In the genomic region with DNA sequence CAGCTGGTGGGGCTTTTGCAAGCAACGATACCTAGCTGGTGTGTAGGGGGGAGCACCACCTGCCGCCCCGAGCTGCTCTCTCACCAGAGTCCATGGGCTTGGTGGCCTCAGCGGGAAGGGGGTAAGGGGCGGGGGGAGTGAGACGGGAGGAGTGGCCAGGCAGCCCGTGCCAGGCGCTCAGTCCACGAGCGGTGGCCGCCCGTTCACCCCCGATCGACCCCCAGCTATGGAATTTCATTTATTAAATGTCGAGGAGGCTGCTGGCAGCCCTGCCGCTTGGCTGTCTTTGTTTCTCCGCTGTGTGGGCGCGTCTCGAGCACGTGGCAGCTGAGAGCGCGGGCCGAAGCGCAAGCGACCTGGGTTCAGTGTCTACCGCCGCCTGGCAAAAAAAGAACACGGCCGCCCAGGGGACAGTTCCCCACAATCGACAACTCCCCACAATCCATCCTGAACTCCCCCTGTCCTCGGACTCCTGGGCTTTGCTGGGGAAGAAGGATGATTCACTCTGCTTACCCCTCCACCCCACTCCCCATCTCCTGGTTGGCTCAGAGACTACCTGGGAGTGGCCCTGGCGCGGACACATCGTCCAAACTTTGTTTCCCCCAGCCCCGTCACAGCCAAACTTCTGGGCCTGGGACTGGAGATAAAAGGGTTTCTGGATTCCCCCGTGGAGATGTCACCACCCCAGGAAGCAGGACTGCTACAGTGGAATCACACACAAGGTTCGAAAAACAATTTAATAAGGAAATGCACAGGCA, we compare ENCODE assay signal across 8 cellular contexts. TPM values are rescaled to one million over a fixed set of nuclear protein-coding genes. Genes with fewer than 3 reads are reported as not detected.
DNase-seq lines count a peak whose midpoint lies in the region; ATAC-seq and TF ChIP-seq lines count a peak whose summit lies in the region.

No MANE protein-coding gene starts in this region.

- H3K9ac ChIP-seq in ES-I3 (ENCODE audit: low read depth, low read length) = peak overlapping the region; percentile 69

- no peaks in the 10 kb centered on the region for H3K36me3 Mint-ChIP-seq in activated CD4-positive, alpha-beta memory T cell treated with anti-CD3 and anti-CD28 coated beads, Interleukin-2, amount 10 ng/mL, durations not matched to agents 7 days and 5 days (ENCODE audit: low read depth)
- no peaks in the 10 kb centered on the region for H3K36me3 Mint-ChIP-seq in nephron (ENCODE audit: low read depth)

- POLR2A ChIA-PET in activated CD4-positive, alpha-beta memory T cell treated with anti-CD3 and anti-CD28 coated beads, Interleukin-2, amount 10 ng/mL, durations not matched to agents 7 days and 5 days (lab: Charles Lee) = interaction anchor here (1.1 to 4.5 kb wide), 6 partner anchors 9 to 339 kb away, joined by 3 to 89 read pairs (median 9); partner anchors contain the start of genes ABHD15, SSH2 and TP53I13

- TF ChIP-seq CTCF in esophagus muscularis mucosa (IDR thresholded peaks at IDR 0.05) = no peak
- TF ChIP-seq CTCF in nephron (IDR thresholded peaks at IDR 0.05; ENCODE audit: unreplicated experiment in 3 of 3) = no peak

- TF ChIP-seq POLR2A in esophagus muscularis mucosa (IDR thresholded peaks at IDR 0.05; ENCODE audit: low read depth) = no peak

- H3K9me3 Mint-ChIP-seq in activated CD4-positive, alpha-beta memory T cell treated with anti-CD3 and anti-CD28 coated beads, Interleukin-2, amount 10 ng/mL, durations not matched to agents 7 days and 5 days = no peaks in the 10 kb centered on the region
- no peaks in the 10 kb centered on the region for H3K9me3 Mint-ChIP-seq in nephron

- H3K9me3 ChIP-seq in ES-I3 (ENCODE audit: control insufficient read depth, insufficient read depth, low read length) (no peaks in the 10 kb centered on the region), esophagus muscularis mucosa (no peaks in the 10 kb centered on the region)

- no peaks in the 10 kb centered on the region for H3K27me3 Mint-ChIP-seq in activated CD4-positive, alpha-beta memory T cell treated with anti-CD3 and anti-CD28 coated beads, Interleukin-2, amount 10 ng/mL, durations not matched to agents 7 days and 5 days
- H3K27me3 Mint-ChIP-seq in nephron (ENCODE audit: low read depth) = no peaks in the 10 kb centered on the region

- intact Hi-C loops in esophagus muscularis mucosa (cut with DNase I) = no loop called here

- DNase-seq in NCI-H1105 treated with DMSO at 0.1 percent for 48 hours (lab: John Stamatoyannopoulos, UW) (peak; percentile 73), esophagus muscularis mucosa (ENCODE audit: extremely low spot score) (no peak)
- no peak for DNase-seq in activated CD4-positive, alpha-beta memory T cell treated with anti-CD3 and anti-CD28 coated beads, Interleukin-2, amount 10 ng/mL, durations not matched to agents 7 days and 5 days

- peak overlapping the region; percentile 83 to 92 (median 86) for H3K27ac ChIP-seq in esophagus muscularis mucosa (replicated peaks in 1 of 4)

- TF ChIP-seq EP300 in esophagus muscularis mucosa (IDR thresholded peaks at IDR 0.05) = no peak

- H3K36me3 ChIP-seq in ES-I3 (ENCODE audit: insufficient read depth, low read length) (no peaks in the 10 kb centered on the region), esophagus muscularis mucosa (no peaks in the 10 kb centered on the region)

- CTCF ChIA-PET in activated CD4-positive, alpha-beta memory T cell treated with anti-CD3 and anti-CD28 coated beads, Interleukin-2, amount 10 ng/mL, durations not matched to agents 7 days and 5 days (lab: Charles Lee) = interaction anchor here (0.7 to 4.8 kb wide), 21 partner anchors 10 to 502 kb away, joined by 3 to 75 read pairs (median 4); partner anchors contain the start of genes ABHD15 and TP53I13

- H3K4me1 ChIP-seq in ES-I3 (ENCODE audit: insufficient read depth, low read length) (peaks cover 3% of the 10 kb centered on the region; the same call in 1 of the 2 replicates), esophagus muscularis mucosa (peaks cover 61 to 81% (median 73%) of the 10 kb centered on the region in 4 donors)

- peak overlapping the region; percentile 47 for H3K4me3 Mint-ChIP-seq in activated CD4-positive, alpha-beta memory T cell treated with anti-CD3 and anti-CD28 coated beads, Interleukin-2, amount 10 ng/mL, durations not matched to agents 7 days and 5 days
- peak overlapping the region; percentile 79 to 94 (median 92) for H3K4me3 Mint-ChIP-seq in nephron

- peak overlapping the region; percentile 38 to 99 (median 85) for H3K4me3 ChIP-seq in esophagus muscularis mucosa

- peaks cover 60% of the 10 kb centered on the region for H3K4me1 Mint-ChIP-seq in activated CD4-positive, alpha-beta memory T cell treated with anti-CD3 and anti-CD28 coated beads, Interleukin-2, amount 10 ng/mL, durations not matched to agents 7 days and 5 days
- H3K4me1 Mint-ChIP-seq in nephron = peaks cover 48% of the 10 kb centered on the region

- peak overlapping the region; percentile 59 for H3K27ac Mint-ChIP-seq in activated CD4-positive, alpha-beta memory T cell treated with anti-CD3 and anti-CD28 coated beads, Interleukin-2, amount 10 ng/mL, durations not matched to agents 7 days and 5 days
- peak overlapping the region; percentile 87 to 96 (median 93) for H3K27ac Mint-ChIP-seq in nephron

- H3K27me3 ChIP-seq in esophagus muscularis mucosa = no peaks in the 10 kb centered on the region

- ATAC-seq in GM18870 (IDR thresholded peaks at IDR 0.05; ENCODE audit: unreplicated experiment) (no peak), HG03469 (IDR thresholded peaks at IDR 0.05; ENCODE audit: unreplicated experiment) (no peak), GM19324 (IDR thresholded peaks at IDR 0.05; ENCODE audit: low FRiP score, unreplicated experiment) (no peak)

- 4% methylated on average over 21 of the region's 38 CpGs for WGBS in esophagus muscularis mucosa

RNA-seq across cellular contexts. Expression of gene GIT1, which starts 1.7 kb away (rescaled TPM):
- 10 to 100 TPM; 76.6 to 80.4 TPM for total RNA-seq in activated CD4-positive, alpha-beta memory T cell treated with anti-CD3 and anti-CD28 coated beads, Interleukin-2, amount 10 ng/mL, durations not matched to agents 7 days and 5 days
- total RNA-seq in esophagus muscularis mucosa = 10 to 100 TPM; 28.7 to 50.4 (median 39.9) TPM

RNA-seq across cellular contexts. Expression of gene ANKRD13B, which starts 1.8 kb away (rescaled TPM):
- total RNA-seq in activated CD4-positive, alpha-beta memory T cell treated with anti-CD3 and anti-CD28 coated beads, Interleukin-2, amount 10 ng/mL, durations not matched to agents 7 days and 5 days = 10 to 100 TPM; 11.3 to 13.6 TPM
- 10 to 100 TPM in 3 of 4 donors, 1 to 10 TPM in 1; 8.0 to 16.1 (median 13.4) TPM for total RNA-seq in esophagus muscularis mucosa

RNA-seq across cellular contexts. Expression of gene TP53I13, which starts 22.7 kb away (rescaled TPM):
- 100 to 1,000 TPM; 112 to 118 TPM for total RNA-seq in activated CD4-positive, alpha-beta memory T cell treated with anti-CD3 and anti-CD28 coated beads, Interleukin-2, amount 10 ng/mL, durations not matched to agents 7 days and 5 days
- total RNA-seq in esophagus muscularis mucosa = 10 to 100 TPM; 40.9 to 72.6 (median 55.7) TPM

RNA-seq across cellular contexts. Expression of gene ABHD15, which starts 24.3 kb away (rescaled TPM):
- 10 to 100 TPM; 18.5 to 19.3 TPM for total RNA-seq in activated CD4-positive, alpha-beta memory T cell treated with anti-CD3 and anti-CD28 coated beads, Interleukin-2, amount 10 ng/mL, durations not matched to agents 7 days and 5 days
- 10 to 100 TPM in 3 of 4 donors, 1 to 10 TPM in 1; 6.8 to 18.3 (median 11.9) TPM for total RNA-seq in esophagus muscularis mucosa

RNA-seq across cellular contexts. Expression of gene CORO6, which starts 31.6 kb away (rescaled TPM):
- total RNA-seq in activated CD4-positive, alpha-beta memory T cell treated with anti-CD3 and anti-CD28 coated beads, Interleukin-2, amount 10 ng/mL, durations not matched to agents 7 days and 5 days = 1 to 10 TPM; 5.3 to 5.6 TPM
- 10 to 100 TPM; 43.7 to 67.7 (median 46.9) TPM for total RNA-seq in esophagus muscularis mucosa
